28 cellular contexts compared by ENCODE assay signal in the genomic region with DNA sequence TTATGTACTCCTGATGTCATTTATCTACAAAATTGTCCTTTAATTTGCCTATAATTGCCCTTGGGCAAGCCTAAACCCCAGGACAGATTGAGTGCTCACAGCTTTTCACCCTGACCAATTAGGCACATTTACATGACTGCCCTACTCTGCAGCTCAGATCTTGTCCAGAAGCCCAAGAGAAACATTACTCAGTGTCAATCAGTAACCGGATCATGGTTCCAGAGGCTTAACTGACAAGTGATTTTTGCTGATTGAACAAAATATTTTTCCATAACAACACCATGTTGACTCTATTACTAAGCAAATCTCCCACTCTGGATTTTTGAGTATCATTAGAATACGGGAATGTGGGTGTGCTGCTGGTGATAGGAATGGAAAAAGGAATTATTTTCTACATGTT.
DNase-seq lines count a peak whose midpoint lies in the region; ATAC-seq and TF ChIP-seq lines count a peak whose summit lies in the region.
"Had no signal": no experiment of that assay in that cellular context is flagged by ENCODE, and none has a peak within 500 bp of the region (broad histone marks: within the 10 kb centered on the region; RNA-seq: fewer than 3 reads in every experiment).

No MANE protein-coding gene starts in this region.

- no peak overlapping the region for H3K56ac ChIP-seq in IMR-90 (ENCODE audit: extremely low read depth, insufficient read depth, low read length)

- no peak overlapping the region for H3K4me3 ChIP-seq in BLaER1 treated with 17β-estradiol and CSF1 and Interleukin-3, amounts not matched to agents 10 nM and 100 nM
- H3K4me3 ChIP-seq in IMR-90 (ENCODE audit: insufficient read depth, low read depth, low read length): no peak overlapping the region
- H3K4me3 ChIP-seq in hepatocyte: no peak overlapping the region
- no peak overlapping the region for H3K4me3 ChIP-seq in esophagus squamous epithelium
- H3K4me3 ChIP-seq in body of pancreas: no peak overlapping the region
- H3K4me3 ChIP-seq: adrenal gland, BLaER1, dorsolateral prefrontal cortex, mucosa of descending colon, Peyer's patch had no signal

- H2AK5ac ChIP-seq in IMR-90 (ENCODE audit: low read depth, low read length): peak overlapping the region; percentile 70; the same call in 1 of the 2 replicates

- H3K4me2 ChIP-seq in BLaER1 treated with 17β-estradiol and CSF1 and Interleukin-3, amounts not matched to agents 10 nM and 100 nM: peak overlapping the region in 6 of 11 experiments; percentile 36 to 75 (median 64); a peak in 4 of 22 replicates
- no peak overlapping the region for H3K4me2 ChIP-seq in IMR-90 (ENCODE audit: low read depth, low read length)
- H3K4me2 ChIP-seq in hepatocyte: no peak overlapping the region

- H3K27ac Mint-ChIP-seq in stimulated activated naive CD8-positive, alpha-beta T cell treated with anti-CD3 and anti-CD28 coated beads, Interleukin-15, amount 100 ng/mL, for 72 hours: no peak overlapping the region
- H3K27ac Mint-ChIP-seq: activated CD4-positive, alpha-beta T cell treated with anti-CD3 and anti-CD28 coated beads for 36 hours; activated CD8-positive, alpha-beta T cell treated with anti-CD3 and anti-CD28 coated beads, Interleukin-2, amount 10 ng/mL, durations not matched to agents 7 days and 5 days; activated naive CD4-positive, alpha-beta T cell treated with anti-CD3 and anti-CD28 coated beads for 36 hours; H9; natural killer cell; stimulated activated memory B cell treated with anti-CD40 and anti-IgM and Interleukin-4, amounts not matched to agents 10 μg/mL and 1 μg/mL and 100 μg/mL, for 72 hours; T-helper 2 cell treated with Interferon-gamma antibody and Interleukin-4, amounts not matched to agents 5 μg/mL and 100 μg/mL, for 36 hours; type B pancreatic cell had no signal

- H3K27ac ChIP-seq in BLaER1 treated with 17β-estradiol and CSF1 and Interleukin-3, amounts not matched to agents 10 nM and 100 nM: peak overlapping the region in 6 of 11 experiments; percentile 31 to 73 (median 66); a peak in 9 of 22 replicates
- H3K27ac ChIP-seq in IMR-90 (ENCODE audit: insufficient read depth, low read length) (no peak overlapping the region), hepatocyte (peak overlapping the region; percentile 4), esophagus squamous epithelium (no peak overlapping the region), body of pancreas (no peak overlapping the region)
- H3K27ac ChIP-seq: adrenal gland, BLaER1, dorsolateral prefrontal cortex, Peyer's patch, VCaP had no signal

- DNase-seq in IMR-90 (no peak), NCI-H69 (lab: John Stamatoyannopoulos, UW) (peak; percentile 81), hepatocyte (ENCODE audit: low spot score) (peak; percentile 27), esophagus squamous epithelium (lab: John Stamatoyannopoulos, UW) (no peak), body of pancreas (no peak)
- no peak for DNase-seq in stimulated activated naive CD8-positive, alpha-beta T cell treated with anti-CD3 and anti-CD28 coated beads, Interleukin-15, amount 100 ng/mL, for 72 hours
- DNase-seq in stimulated activated CD4-positive, alpha-beta T cell treated with anti-CD3 and anti-CD28 coated beads, Interleukin-4, amount 100 ng/mL, for 24 hours: no peak
- DNase-seq: activated CD4-positive, alpha-beta T cell treated with anti-CD3 and anti-CD28 coated beads for 36 hours; activated CD8-positive, alpha-beta T cell treated with anti-CD3 and anti-CD28 coated beads, Interleukin-2, amount 10 ng/mL, durations not matched to agents 7 days and 5 days; activated naive CD4-positive, alpha-beta T cell treated with anti-CD3 and anti-CD28 coated beads for 36 hours; adrenal gland; DMS79 treated with DMSO at 0.1 percent for 48 hours; dorsolateral prefrontal cortex; GDM1; H9; Karpas-422; mucosa of descending colon; natural killer cell; occipital lobe; Peyer's patch; SHP77 treated with DMSO at 0.1 percent for 48 hours; substantia nigra had no signal

- BruUV-seq in IMR-90 (replicated peaks; lab: Mats Ljungman, UMichigan): no TSS peak

- peak overlapping the region; percentile 64; the same call in 1 of the 2 replicates for H4K5ac ChIP-seq in IMR-90 (ENCODE audit: low read depth, low read length)

- TF ChIP-seq CTCF in IMR-90 (conservative IDR thresholded peaks at IDR 0.05; ENCODE audit: low read depth, low read length): no peak
- TF ChIP-seq CTCF in hepatocyte (IDR thresholded peaks at IDR 0.05; ENCODE audit: poor library complexity): no peak
- no peak for TF ChIP-seq CTCF in esophagus squamous epithelium (IDR thresholded peaks at IDR 0.05)
- no peak for TF ChIP-seq CTCF in body of pancreas (IDR thresholded peaks at IDR 0.05)

- TF ChIP-seq POLR2A in IMR-90 (IDR thresholded peaks at IDR 0.05; ENCODE audit: low read depth, low read length) (no peak), esophagus squamous epithelium (IDR thresholded peaks at IDR 0.05) (no peak), body of pancreas (IDR thresholded peaks at IDR 0.05) (no peak)

- in situ Hi-C loops in IMR-90 (cut with MboI; ENCODE audit: low sequenced_read_pairs): no loop called here

- H3K9ac ChIP-seq in BLaER1 treated with 17β-estradiol and CSF1 and Interleukin-3, amounts not matched to agents 10 nM and 100 nM: no peak overlapping the region
- H3K9ac ChIP-seq in IMR-90 (ENCODE audit: low read depth, low read length): no peak overlapping the region
- H3K9ac ChIP-seq: BLaER1 had no signal

- H2BK20ac ChIP-seq in IMR-90 (ENCODE audit: low read depth, low read length): peak overlapping the region; percentile 36; the same call in 1 of the 2 replicates

- no peaks in the 10 kb centered on the region for H3K4me1 Mint-ChIP-seq in stimulated activated naive CD8-positive, alpha-beta T cell treated with anti-CD3 and anti-CD28 coated beads, Interleukin-15, amount 100 ng/mL, for 72 hours
- H3K4me1 Mint-ChIP-seq: activated CD4-positive, alpha-beta T cell treated with anti-CD3 and anti-CD28 coated beads for 36 hours; natural killer cell; stimulated activated memory B cell treated with anti-CD40 and anti-IgM and Interleukin-4, amounts not matched to agents 10 μg/mL and 1 μg/mL and 100 μg/mL, for 72 hours had no signal

- H4K8ac ChIP-seq in IMR-90 (ENCODE audit: low read depth in 2 of 2, low read length in 2 of 2): peak overlapping the region; percentile 28 to 81; a peak in 1 of 4 replicates

- H2AFZ ChIP-seq in IMR-90 (replicated peaks; ENCODE audit: low read length, poor library complexity): no peak overlapping the region
- no peak overlapping the region for H2AFZ ChIP-seq in hepatocyte

- no peaks in the 10 kb centered on the region for H4K20me1 ChIP-seq in BLaER1 treated with 17β-estradiol and CSF1 and Interleukin-3, amounts not matched to agents 10 nM and 100 nM
- H4K20me1 ChIP-seq in IMR-90 (ENCODE audit: insufficient read depth, low read length): no peaks in the 10 kb centered on the region
- H4K20me1 ChIP-seq in hepatocyte (ENCODE audit: insufficient read depth, poor library complexity, severe bottlenecking): no peaks in the 10 kb centered on the region
- H4K20me1 ChIP-seq: BLaER1 had no signal

- H3K14ac ChIP-seq in IMR-90 (replicated peaks; ENCODE audit: low read depth, low read length): no peak overlapping the region

- H3K4ac ChIP-seq in IMR-90 (ENCODE audit: low read depth, low read length): 0 out of 2 replicates have a peak overlapping the region, but pooled peaks have one; percentile 18

- H3K18ac ChIP-seq in IMR-90 (ENCODE audit: low read depth, low read length): peak overlapping the region; percentile 76; the same call in 1 of the 2 replicates

- no peaks in the 10 kb centered on the region for H3K79me2 ChIP-seq in hepatocyte

- H3K4me3 Mint-ChIP-seq in stimulated activated naive CD8-positive, alpha-beta T cell treated with anti-CD3 and anti-CD28 coated beads, Interleukin-15, amount 100 ng/mL, for 72 hours: no peak overlapping the region
- H3K4me3 Mint-ChIP-seq: activated CD4-positive, alpha-beta T cell treated with anti-CD3 and anti-CD28 coated beads for 36 hours; activated CD8-positive, alpha-beta T cell treated with anti-CD3 and anti-CD28 coated beads, Interleukin-2, amount 10 ng/mL, durations not matched to agents 7 days and 5 days; activated naive CD4-positive, alpha-beta T cell treated with anti-CD3 and anti-CD28 coated beads for 36 hours; H9; natural killer cell; stimulated activated memory B cell treated with anti-CD40 and anti-IgM and Interleukin-4, amounts not matched to agents 10 μg/mL and 1 μg/mL and 100 μg/mL, for 72 hours; T-helper 2 cell treated with Interferon-gamma antibody and Interleukin-4, amounts not matched to agents 5 μg/mL and 100 μg/mL, for 36 hours; type B pancreatic cell had no signal

- no peaks in the 10 kb centered on the region for H3K9me1 ChIP-seq in IMR-90 (ENCODE audit: insufficient read depth, low read length)

- H3K4me1 ChIP-seq in BLaER1 treated with 17β-estradiol and CSF1 and Interleukin-3, amounts not matched to agents 10 nM and 100 nM: peaks cover 5 to 41% (median 20%) of the 10 kb centered on the region in 10 experiments; a peak in 18 of 20 replicates
- H3K4me1 ChIP-seq in IMR-90 (ENCODE audit: control insufficient read depth, insufficient read depth, low read length) (peaks cover 10% of the 10 kb centered on the region), hepatocyte (ENCODE audit: insufficient read depth) (peaks cover 24% of the 10 kb centered on the region), esophagus squamous epithelium (peaks cover 9 to 35% (median 15%) of the 10 kb centered on the region in 3 donors), body of pancreas (no peaks in the 10 kb centered on the region)
- H3K4me1 ChIP-seq: adrenal gland, Peyer's patch had no signal

- peak overlapping the region; percentile 54; the same call in 1 of the 2 replicates for H2BK120ac ChIP-seq in IMR-90 (ENCODE audit: low read depth, low read length)

- H3K36me3 ChIP-seq in BLaER1 treated with 17β-estradiol and CSF1 and Interleukin-3, amounts not matched to agents 10 nM and 100 nM: peaks cover 0 to 6% (median 0%) of the 10 kb centered on the region in 11 experiments; a peak in 3 of 22 replicates
- H3K36me3 ChIP-seq in IMR-90 (ENCODE audit: control insufficient read depth, insufficient read depth, low read length): 0 out of 2 replicates have a peak, but pooled peaks cover 2% of the 10 kb centered on the region
- H3K36me3 ChIP-seq in hepatocyte (replicated peaks; ENCODE audit: insufficient read depth, low read depth): no peaks in the 10 kb centered on the region
- no peaks in the 10 kb centered on the region for H3K36me3 ChIP-seq in esophagus squamous epithelium
- no peaks in the 10 kb centered on the region for H3K36me3 ChIP-seq in body of pancreas (replicated peaks in 1 of 2; ENCODE audit: insufficient read depth in 1 of 2, low read depth in 2 of 2)
- H3K36me3 ChIP-seq: adrenal gland, BLaER1, Peyer's patch had no signal

- no peak for TF ChIP-seq RAD21 in IMR-90 (IDR thresholded peaks at IDR 0.05; ENCODE audit: low read length)

- no peaks in the 10 kb centered on the region for H3K9me2 ChIP-seq in hepatocyte (replicated peaks; ENCODE audit: insufficient read depth)

- POLR2A ChIA-PET in IMR-90 (lab: Charles Lee; ENCODE audit: unreplicated experiment): no interaction called here

- peaks cover 0 to 35% (median 10%) of the 10 kb centered on the region in 11 experiments; a peak in 19 of 22 replicates for H3K9me3 ChIP-seq in BLaER1 treated with 17β-estradiol and CSF1 and Interleukin-3, amounts not matched to agents 10 nM and 100 nM (replicated peaks in 1 of 11)
- no peaks in the 10 kb centered on the region for H3K9me3 ChIP-seq in IMR-90 (ENCODE audit: control insufficient read depth, insufficient read depth, low read length)
- no peaks in the 10 kb centered on the region for H3K9me3 ChIP-seq in hepatocyte (ENCODE audit: low read depth)
- no peaks in the 10 kb centered on the region for H3K9me3 ChIP-seq in esophagus squamous epithelium
- no peaks in the 10 kb centered on the region for H3K9me3 ChIP-seq in body of pancreas
- H3K9me3 ChIP-seq: adrenal gland, mucosa of descending colon, Peyer's patch had no signal

- H2BK15ac ChIP-seq in IMR-90 (ENCODE audit: low read depth, low read length): peak overlapping the region; percentile 85

- H2BK5ac ChIP-seq in IMR-90 (ENCODE audit: low read depth, low read length, poor library complexity, severe bottlenecking): peak overlapping the region; percentile 26

- no CpG with 5 or more reads among the region's 2 CpGs for WGBS in IMR-90 (ENCODE audit: extremely low coverage in 2 of 2, insufficient read length in 1 of 2), 2 experiments
- 58% methylated on average over 2 of the region's 2 CpGs for WGBS in hepatocyte (ENCODE audit: low lambda C conversion rate, missing lambda C conversion rate)
- WGBS in esophagus squamous epithelium, 2 donors: 35 to 47% methylated on average over 2 of the region's 2 CpGs
- WGBS in body of pancreas, 2 donors: 38 to 48% methylated on average over 2 of the region's 2 CpGs

- no peaks in the 10 kb centered on the region for H3K79me1 ChIP-seq in IMR-90 (ENCODE audit: low read depth in 1 of 2, low read length in 2 of 2)

- peaks cover 0 to 89% (median 0%) of the 10 kb centered on the region in 11 experiments; a peak in 7 of 22 replicates for H3K27me3 ChIP-seq in BLaER1 treated with 17β-estradiol and CSF1 and Interleukin-3, amounts not matched to agents 10 nM and 100 nM
- H3K27me3 ChIP-seq in IMR-90 (ENCODE audit: control insufficient read depth, insufficient read depth, low read length) (no peaks in the 10 kb centered on the region), hepatocyte (no peaks in the 10 kb centered on the region), esophagus squamous epithelium (no peaks in the 10 kb centered on the region), body of pancreas (no peaks in the 10 kb centered on the region)
- H3K27me3 ChIP-seq: adrenal gland, BLaER1, dorsolateral prefrontal cortex, Peyer's patch had no signal

- ATAC-seq in IMR-90 (ENCODE audit: low read depth): no peak
- ATAC-seq in stimulated activated naive CD8-positive, alpha-beta T cell treated with anti-CD3 and anti-CD28 coated beads, Interleukin-15, amount 100 ng/mL, for 72 hours: no peak
- ATAC-seq in body of pancreas: no peak
- ATAC-seq: activated CD4-positive, alpha-beta T cell treated with anti-CD3 and anti-CD28 coated beads for 36 hours; activated CD8-positive, alpha-beta T cell treated with anti-CD3 and anti-CD28 coated beads, Interleukin-2, amount 10 ng/mL, durations not matched to agents 7 days and 5 days; mucosa of descending colon; natural killer cell; stimulated activated memory B cell treated with anti-CD40 and anti-IgM and Interleukin-4, amounts not matched to agents 10 μg/mL and 1 μg/mL and 100 μg/mL, for 72 hours had no signal

- peak overlapping the region; percentile 71 for H4K91ac ChIP-seq in IMR-90 (ENCODE audit: insufficient read depth, low read depth, low read length)

- peaks cover 12 to 23% of the 10 kb centered on the region in 2 donors for H3K9me3 Mint-ChIP-seq in stimulated activated naive CD8-positive, alpha-beta T cell treated with anti-CD3 and anti-CD28 coated beads, Interleukin-15, amount 100 ng/mL, for 72 hours
- H3K9me3 Mint-ChIP-seq: H9 had no signal

- dilution Hi-C loops in IMR-90 (cut with HindIII; ENCODE audit: low sequenced_read_pairs, unreplicated experiment): no loop called here

- H3K23ac ChIP-seq in IMR-90 (ENCODE audit: low read depth, low read length): no peak overlapping the region

- H3K27me3 Mint-ChIP-seq in stimulated activated naive CD8-positive, alpha-beta T cell treated with anti-CD3 and anti-CD28 coated beads, Interleukin-15, amount 100 ng/mL, for 72 hours: no peaks in the 10 kb centered on the region

- CTCF ChIA-PET in IMR-90 (lab: Yijun Ruan, JAX): no interaction called here

- intact Hi-C loops in IMR-90 (cut with micrococcal nuclease): no loop called here
- intact Hi-C loops in esophagus squamous epithelium (cut with DNase I): no loop called here
- intact Hi-C loops in body of pancreas (cut with DNase I): no loop called here

- H2AK9ac ChIP-seq in IMR-90 (replicated peaks; ENCODE audit: low read depth, low read length, poor library complexity): no peak overlapping the region

Comparison
In these comparisons a context has a peak if more than half of its experiments do, and no peak if none do; other contexts are left out.
1. H3K27ac ChIP-seq: peak in BLaER1 treated with 17β-estradiol and CSF1 and Interleukin-3, amounts not matched to agents 10 nM and 100 nM (6 of 11) and hepatocyte (single experiment); none in IMR-90 (single experiment), esophagus squamous epithelium (0 of 4) and body of pancreas (0 of 4).
2. H3K4me2 ChIP-seq: peak in BLaER1 treated with 17β-estradiol and CSF1 and Interleukin-3, amounts not matched to agents 10 nM and 100 nM (6 of 11); none in IMR-90 (single experiment) and hepatocyte (single experiment).
3. DNase-seq: peak in NCI-H69 (single experiment) and hepatocyte (single experiment); none in IMR-90 (single experiment), esophagus squamous epithelium (single experiment), stimulated activated naive CD8-positive, alpha-beta T cell treated with anti-CD3 and anti-CD28 coated beads, Interleukin-15, amount 100 ng/mL, for 72 hours (0 of 2), stimulated activated CD4-positive, alpha-beta T cell treated with anti-CD3 and anti-CD28 coated beads, Interleukin-4, amount 100 ng/mL, for 24 hours (single experiment) and body of pancreas (0 of 4).